15 cellular contexts compared by ENCODE assay signal in the genomic region with DNA sequence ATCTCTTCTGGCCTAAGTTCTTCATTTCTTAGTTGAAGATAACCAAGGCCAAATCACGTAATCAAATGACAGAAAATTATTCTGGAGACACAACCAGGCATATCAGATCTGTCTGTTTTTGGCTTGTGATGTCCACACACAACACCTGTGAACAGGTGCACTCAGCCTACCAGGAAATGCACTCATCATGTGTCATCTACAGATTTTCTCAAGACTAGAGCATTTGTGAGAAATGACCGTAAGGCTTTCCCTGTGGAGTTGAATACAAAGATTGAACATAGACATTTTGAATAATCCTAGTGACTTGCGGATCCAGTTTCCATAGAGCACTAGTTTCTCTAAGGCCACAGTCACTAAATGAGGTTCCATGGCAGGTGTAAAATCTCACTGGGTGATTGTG. TPM values are rescaled to one million over a fixed set of nuclear protein-coding genes. Genes with fewer than 3 reads are reported as not detected.
"Had no signal": no experiment of that assay in that cellular context is flagged by ENCODE, and none has a peak within 500 bp of the region (broad histone marks: within the 10 kb centered on the region; RNA-seq: fewer than 3 reads in every experiment).

No MANE protein-coding gene starts in this region.

- H3K4me1 ChIP-seq: colonic mucosa, pancreas had no signal

- H3K9me3 ChIP-seq: colonic mucosa, esophagus squamous epithelium, pancreas had no signal

- H3K27ac ChIP-seq: colonic mucosa, esophagus squamous epithelium, pancreas had no signal

- H3K4me1 Mint-ChIP-seq: natural killer cell, neural crest cell had no signal

- DNase-seq: colonic mucosa; dermis blood vessel endothelial cell; effector CD8-positive, alpha-beta T cell; esophagus squamous epithelium; foreskin fibroblast; natural killer cell; nucleus accumbens; pancreas; right cardiac atrium; small intestine; stimulated activated CD4-positive, alpha-beta T cell treated with anti-CD3 and anti-CD28 coated beads, Interleukin-12 subunit alpha, Interleukin-12 subunit beta, amount 100 ng/mL, for 4 hours; stimulated activated naive CD4-positive, alpha-beta T cell treated with Interleukin-2 at 50 U/mL for 16 hours; trophoblast cell had no signal

- H3K27me3 Mint-ChIP-seq: progenitor cell of endocrine pancreas had no signal

- H3K27me3 ChIP-seq: colonic mucosa, esophagus squamous epithelium, pancreas had no signal

- H3K9me3 Mint-ChIP-seq: neural crest cell had no signal

- H3K36me3 ChIP-seq: colonic mucosa, esophagus squamous epithelium, pancreas had no signal

- ATAC-seq: natural killer cell, pancreas, right cardiac atrium had no signal

- H3K4me3 ChIP-seq: colonic mucosa, esophagus squamous epithelium, pancreas had no signal

- H3K27ac Mint-ChIP-seq: natural killer cell, progenitor cell of endocrine pancreas had no signal

- H3K4me3 Mint-ChIP-seq: natural killer cell, neural crest cell had no signal

RNA-seq across cellular contexts. Expression of a gene that starts 26.7 kb away (rescaled TPM):
- total RNA-seq: neural crest cell had no signal
